ENCODE assay signal across 14 cellular contexts in the genomic region with DNA sequence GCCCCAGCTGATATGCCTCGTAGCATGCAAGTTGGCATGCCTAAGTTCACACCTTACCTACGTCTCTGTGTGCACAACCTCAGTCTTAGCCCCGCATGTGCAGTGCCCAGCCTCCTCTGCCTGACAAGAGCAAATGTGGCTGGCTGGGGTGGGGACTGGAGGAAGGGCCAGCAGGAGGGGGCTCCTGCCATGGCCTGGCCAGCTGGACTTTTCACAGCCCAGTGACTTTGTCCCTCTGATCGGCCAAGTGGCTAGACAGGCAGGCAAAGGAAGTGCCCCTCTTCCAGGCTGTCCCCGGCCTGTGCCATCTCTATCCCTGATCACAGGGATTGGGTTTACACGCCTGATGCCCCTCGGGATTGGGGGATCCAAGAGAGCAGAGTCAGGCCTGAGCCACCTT. TPM values are rescaled to one million over a fixed set of nuclear protein-coding genes. Genes with fewer than 3 reads are reported as not detected.
"Had no signal": no experiment of that assay in that cellular context is flagged by ENCODE, and none has a peak within 500 bp of the region (broad histone marks: within the 10 kb centered on the region; RNA-seq: fewer than 3 reads in every experiment).

No MANE protein-coding gene starts in this region.

- H3K27ac Mint-ChIP-seq: activated CD8-positive, alpha-beta T cell treated with anti-CD3 and anti-CD28 coated beads for 36 hours; activated naive CD4-positive, alpha-beta T cell treated with anti-CD3 and anti-CD28 coated beads, Interleukin-2, amount 50 U/mL, for 72 hours; mesothelial cell of epicardium had no signal

- H3K4me1 ChIP-seq: pancreas had no signal

- H3K9me3 ChIP-seq: esophagus squamous epithelium, pancreas had no signal

- H3K9me3 Mint-ChIP-seq: neural crest cell had no signal

- H3K27me3 ChIP-seq: esophagus squamous epithelium, pancreas had no signal

- DNase-seq: activated CD8-positive, alpha-beta T cell treated with anti-CD3 and anti-CD28 coated beads for 36 hours; activated gamma-delta T cell; activated T-cell treated with anti-CD3 and anti-CD28 coated beads, Interleukin-2, amount 50 U/mL, for 4 hours; cortex of kidney; effector CD8-positive, alpha-beta T cell; esophagus squamous epithelium; pancreas; stimulated activated CD4-positive, alpha-beta T cell treated with anti-CD3 and anti-CD28 coated beads, Interleukin-2, amount 100 ng/mL, for 48 hours; stimulated activated naive CD4-positive, alpha-beta T cell; trophoblast cell had no signal

- H3K4me3 Mint-ChIP-seq: activated CD8-positive, alpha-beta T cell treated with anti-CD3 and anti-CD28 coated beads for 36 hours; activated T-cell treated with anti-CD3 and anti-CD28 coated beads, Interleukin-2, amount 50 U/mL, for 4 hours; mesothelial cell of epicardium; neural crest cell had no signal

- H3K4me3 ChIP-seq: esophagus squamous epithelium, pancreas had no signal

- H3K27ac ChIP-seq: pancreas had no signal

- H3K36me3 Mint-ChIP-seq: mesothelial cell of epicardium had no signal

- H3K36me3 ChIP-seq: esophagus squamous epithelium, pancreas had no signal

RNA-seq across cellular contexts. Expression of a gene that starts 49.5 kb away (rescaled TPM):
- total RNA-seq: T-helper 1 cell treated with Interleukin-12 subunit alpha and Interleukin-12 subunit beta and Interleukin-4 antibody, amounts not matched to agents 30 ng/mL and 1 ng/mL, for 36 hours had no signal
